ENCODE assay signal across 8 cellular contexts in the genomic region with DNA sequence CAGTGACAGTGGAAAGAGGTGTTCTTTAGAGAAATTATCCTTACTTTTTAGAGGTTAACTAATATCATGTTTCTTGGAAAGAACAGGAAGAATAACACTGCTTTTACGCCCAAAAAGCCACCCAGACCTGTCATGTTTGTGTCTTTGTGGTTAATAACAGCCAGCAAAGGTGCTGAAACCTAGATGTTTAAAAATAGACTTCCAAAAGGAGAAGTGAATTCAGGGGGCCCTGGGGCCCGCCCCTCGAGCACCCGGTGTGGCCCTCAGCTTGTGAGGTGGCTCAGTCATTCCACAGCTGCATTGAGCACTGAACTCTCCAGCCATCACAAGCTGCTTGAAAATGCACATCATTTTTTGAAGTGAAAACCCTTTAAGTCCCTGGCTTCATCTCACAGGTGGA. TPM values are rescaled to one million over a fixed set of nuclear protein-coding genes. Genes with fewer than 3 reads are reported as not detected.
A peak's percentile ranks its signal among the peaks of the same experiment; 100 is the strongest.
DNase-seq lines count a peak whose midpoint lies in the region; ATAC-seq and TF ChIP-seq lines count a peak whose summit lies in the region.

No MANE protein-coding gene starts in this region.

- no peaks in the 10 kb centered on the region for H3K27me3 ChIP-seq in dorsolateral prefrontal cortex

- H3K4me3 Mint-ChIP-seq in WTC11: no peak overlapping the region

- H3K27me3 Mint-ChIP-seq in WTC11 (ENCODE audit: low read depth): no peaks in the 10 kb centered on the region

- POLR2A ChIA-PET in GM10248 (lab: Yijun Ruan, JAX): interaction anchor here (0.9 kb wide), 1 partner anchor 22 kb away, joined by 4 read pairs; no protein-coding TSS in a partner anchor
- POLR2A ChIA-PET in WTC11 (lab: Charles Lee): no interaction called here

- H3K27ac Mint-ChIP-seq in WTC11: 0 out of 2 replicates have a peak overlapping the region, but pooled peaks have one; percentile 33

- intact Hi-C loops in dorsolateral prefrontal cortex (cut with DNase I): no loop called here

- TF ChIP-seq CTCF in GM10248 (IDR thresholded peaks at IDR 0.05; ENCODE audit: control extremely low read depth, extremely low read depth, low read depth, missing control alignments): no peak
- no peak for TF ChIP-seq CTCF in WTC11 (IDR thresholded peaks at IDR 0.05)
- no peak for TF ChIP-seq CTCF in dorsolateral prefrontal cortex (IDR thresholded peaks at IDR 0.05 in 54 of 56, conservative IDR thresholded peaks at IDR 0.05 in 2 of 56; ENCODE audit: low read depth in 1 of 56, partially characterized antibody in 56 of 56)

- DNase-seq in GM10248 (ENCODE audit: extremely low spot score) (peak; percentile 93), GM19240 (ENCODE audit: insufficient read length, low spot score) (peak; percentile 96), WTC11 (ENCODE audit: low spot score) (no peak), dorsolateral prefrontal cortex (no peak), COLO829 (ENCODE audit: low spot score) (no peak), DMS79 (lab: John Stamatoyannopoulos, UW) (no peak), HuH-7.5 (ENCODE audit: low spot score) (no peak)

- peaks cover 17% of the 10 kb centered on the region for H3K36me3 Mint-ChIP-seq in WTC11

- ATAC-seq in HG03064 (IDR thresholded peaks at IDR 0.05; ENCODE audit: low read depth, unreplicated experiment) (peak; percentile 57), WTC11 (no peak)

- no peaks in the 10 kb centered on the region for H3K4me1 Mint-ChIP-seq in WTC11

- CTCF ChIA-PET in GM10248 (lab: Yijun Ruan, JAX) (interaction anchor here (1.1 to 3.5 kb wide), 5 partner anchors 11 to 207 kb away, joined by 3 to 24 read pairs (median 5); no protein-coding TSS in a partner anchor), WTC11 (lab: Charles Lee) (interaction anchor here (0.6 kb wide), 1 partner anchor 214 kb away, joined by 3 read pairs; no protein-coding TSS in a partner anchor)

- H3K9me3 Mint-ChIP-seq in WTC11: peaks cover 16% of the 10 kb centered on the region

- H3K27ac ChIP-seq in dorsolateral prefrontal cortex: no peak overlapping the region

- no peak overlapping the region for H3K4me3 ChIP-seq in dorsolateral prefrontal cortex

TF ChIP-seq in WTC11, 78 proteins besides CTCF, POLR2A, EP300 and RAD21:
- no peak for TF ChIP-seq FOXP1 (CRISPR knock-in tag; IDR thresholded peaks at IDR 0.05; ENCODE audit: borderline replicate concordance)
- TF ChIP-seq, protein P1, sequence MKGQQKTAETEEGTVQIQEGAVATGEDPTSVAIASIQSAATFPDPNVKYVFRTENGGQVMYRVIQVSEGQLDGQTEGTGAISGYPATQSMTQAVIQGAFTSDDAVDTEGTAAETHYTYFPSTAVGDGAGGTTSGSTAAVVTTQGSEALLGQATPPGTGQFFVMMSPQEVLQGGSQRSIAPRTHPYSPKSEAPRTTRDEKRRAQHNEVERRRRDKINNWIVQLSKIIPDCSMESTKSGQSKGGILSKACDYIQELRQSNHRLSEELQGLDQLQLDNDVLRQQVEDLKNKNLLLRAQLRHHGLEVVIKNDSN (CRISPR knock-in tag; IDR thresholded peaks at IDR 0.05): no peak

RNA-seq across cellular contexts. Expression of gene AMN, which starts 20.8 kb away (rescaled TPM):
- total RNA-seq in WTC11 (2021) (2.4 to 3.0 TPM (median 2.8 TPM) in 3 replicates), dorsolateral prefrontal cortex (1 to 10 TPM in 21 of 120 experiments, under 1 TPM in 75, not detected in 24; 0.18 to 3.8 (median 0.56) TPM)

Comparison
In these comparisons a context has a peak if more than half of its experiments do, and no peak if none do; other contexts are left out.
1. DNase-seq: peak in GM10248 (single experiment) and GM19240 (single experiment); none in WTC11 (single experiment), dorsolateral prefrontal cortex (0 of 10), COLO829 (single experiment), DMS79 (single experiment) and HuH-7.5 (single experiment).